In genomic region chr10:73759512-73760115, GRCh38 we compare ENCODE assay signal across 10 cellular contexts. TPM values are rescaled to one million over a fixed set of nuclear protein-coding genes. Genes with fewer than 3 reads are reported as not detected.
DNase-seq lines count a peak whose midpoint lies in the region; ATAC-seq, FAIRE-seq and TF ChIP-seq lines count a peak whose summit lies in the region.
"Had no signal": no experiment of that assay in that cellular context is flagged by ENCODE, and none has a peak within 500 bp of the region (broad histone marks: within the 10 kb centered on the region; RNA-seq: fewer than 3 reads in every experiment).

No MANE protein-coding gene starts in this region.

- 59% methylated on average over 3 of the region's 5 CpGs for WGBS in right lobe of liver (ENCODE audit: insufficient coverage, low coverage, low lambda C conversion rate, missing lambda C conversion rate)
- WGBS in HepG2 (ENCODE audit: low lambda C conversion rate): 95% methylated on average over 2 of the region's 5 CpGs
- WGBS in transverse colon (ENCODE audit: low coverage in 1 of 2), 2 donors: 85% methylated on average over 5 of the region's 5 CpGs; no CpG with 5 or more reads in 1 of the 2 donors

- TF ChIP-seq RAD21 in HepG2 (CRISPR knock-in tag; IDR thresholded peaks at IDR 0.05): no peak

- peak overlapping the region; percentile 52 for H3K4me3 Mint-ChIP-seq in central memory CD8-positive, alpha-beta T cell
- H3K4me3 Mint-ChIP-seq in osteocyte (ENCODE audit: unreplicated experiment): no peak overlapping the region

- H3K27me3 ChIP-seq in right lobe of liver (no peaks in the 10 kb centered on the region), HepG2 (ENCODE audit: control insufficient read depth in 1 of 2, insufficient read depth in 2 of 2, low read length in 2 of 2) (no peaks in the 10 kb centered on the region; a peak in 1 of 5 replicates), transverse colon (no peaks in the 10 kb centered on the region)
- H3K27me3 ChIP-seq: gastrocnemius medialis, neutrophil had no signal

- intact Hi-C loops in right lobe of liver (cut with DNase I) (no loop called here), HepG2 (cut with micrococcal nuclease; ENCODE audit: unreplicated experiment) (no loop called here), transverse colon (cut with DNase I; ENCODE audit: low total_unique reads) (no loop called here)

- peaks cover 52% of the 10 kb centered on the region for H3K36me3 Mint-ChIP-seq in central memory CD8-positive, alpha-beta T cell (ENCODE audit: insufficient read depth)
- peaks cover 54% of the 10 kb centered on the region for H3K36me3 Mint-ChIP-seq in osteocyte (ENCODE audit: unreplicated experiment)

- DNase-seq in right lobe of liver: no peak
- no peak for DNase-seq in HepG2 (ENCODE audit: low spot score)
- DNase-seq in SW480 (ENCODE audit: low spot score): peak; percentile 93
- DNase-seq in central memory CD8-positive, alpha-beta T cell (ENCODE audit: low spot score in 2 of 2): peak; percentile 66 to 91
- DNase-seq in transverse colon: peak; percentile 43
- DNase-seq in osteocyte (ENCODE audit: extremely low spot score, unreplicated experiment): no peak
- DNase-seq: gastrocnemius medialis had no signal

- H3K36me3 ChIP-seq in right lobe of liver: peaks cover 9 to 64% (median 40%) of the 10 kb centered on the region in 4 donors
- H3K36me3 ChIP-seq in HepG2 (replicated peaks in 1 of 2; ENCODE audit: control insufficient read depth in 1 of 2, insufficient read depth in 2 of 2, low read length in 2 of 2): peaks cover 41 to 68% of the 10 kb centered on the region in 2 experiments; a peak in 4 of 5 replicates
- peaks cover 0 to 62% (median 27%) of the 10 kb centered on the region in 4 donors for H3K36me3 ChIP-seq in transverse colon

- H2AFZ ChIP-seq in HepG2 (ENCODE audit: low read length): no peak overlapping the region

- POLR2A ChIA-PET in HepG2 (lab: Yijun Ruan, JAX): no interaction called here

- H3K4me1 ChIP-seq in right lobe of liver (no peaks in the 10 kb centered on the region), HepG2 (ENCODE audit: insufficient read depth, low read length) (0 out of 2 replicates have a peak, but pooled peaks cover 5% of the 10 kb centered on the region), transverse colon (no peaks in the 10 kb centered on the region)
- H3K4me1 ChIP-seq: gastrocnemius medialis had no signal

- H4K20me1 ChIP-seq in HepG2 (ENCODE audit: insufficient read depth, low read length): no peaks in the 10 kb centered on the region

- BruUV-seq in HepG2 (replicated peaks; lab: Mats Ljungman, UMichigan): no TSS peak

- TF ChIP-seq EP300 in HepG2 (IDR thresholded peaks at IDR 0.05; ENCODE audit: low read depth in 2 of 2, low read length in 2 of 2) (no peak), HepG2 (CRISPR knock-in tag; IDR thresholded peaks at IDR 0.05; ENCODE audit: borderline replicate concordance) (no peak), transverse colon (IDR thresholded peaks at IDR 0.05; ENCODE audit: low read depth) (no peak)

- ATAC-seq in right lobe of liver (peak in 3 of 4 donors; percentile 46 to 58 (median 53)), HepG2 (no peak), GM21737 (IDR thresholded peaks at IDR 0.05; ENCODE audit: unreplicated experiment) (no peak), GM21786 (IDR thresholded peaks at IDR 0.05; ENCODE audit: unreplicated experiment) (no peak)
- ATAC-seq in central memory CD8-positive, alpha-beta T cell (replicated peaks; ENCODE audit: extremely low read depth, poor library complexity, severe bottlenecking): peak; percentile 95
- ATAC-seq: gastrocnemius medialis had no signal

- CTCF ChIA-PET in HepG2 (lab: Yijun Ruan, JAX; ENCODE audit: low intra/inter-chr PET ratio, low total read pairs): no interaction called here

- no peaks in the 10 kb centered on the region for H3K9me3 ChIP-seq in right lobe of liver
- no peaks in the 10 kb centered on the region for H3K9me3 ChIP-seq in HepG2 (ENCODE audit: low read length)
- H3K9me3 ChIP-seq in transverse colon: no peaks in the 10 kb centered on the region
- H3K9me3 ChIP-seq: gastrocnemius medialis, neutrophil had no signal

- H3K9ac ChIP-seq in HepG2 (ENCODE audit: insufficient read depth, low read depth, low read length): no peak overlapping the region

- no peaks in the 10 kb centered on the region for H3K79me2 ChIP-seq in HepG2 (ENCODE audit: insufficient read depth, low read length)

- peaks cover 76% of the 10 kb centered on the region for H3K4me1 Mint-ChIP-seq in central memory CD8-positive, alpha-beta T cell
- no peaks in the 10 kb centered on the region for H3K4me1 Mint-ChIP-seq in osteocyte (ENCODE audit: unreplicated experiment)

- H3K4me2 ChIP-seq in HepG2 (ENCODE audit: low read depth, low read length): no peak overlapping the region

- H3K27ac ChIP-seq in right lobe of liver (no peak overlapping the region), HepG2 (ENCODE audit: extremely low read length, insufficient read depth, low read length) (no peak overlapping the region), transverse colon (no peak overlapping the region)
- H3K27ac ChIP-seq: gastrocnemius medialis, neutrophil had no signal

- no peak for FAIRE-seq in HepG2 (lab: Jason Lieb, UNC)

- in situ Hi-C loops in HepG2 (cut with HindIII; ENCODE audit: extremely low pct_ligation_motif_present, low pct_unique_long_range_greater_than_20kb): no loop called here
- in situ Hi-C loops in transverse colon (cut with MboI; ENCODE audit: low pct_ligation_motif_present in 1 of 4, low pct_unique_long_range_greater_than_20kb in 1 of 4, low sequenced_read_pairs in 3 of 4): no loop called here

- TF ChIP-seq POLR2A in right lobe of liver (IDR thresholded peaks at IDR 0.05) (no peak), HepG2 (IDR thresholded peaks at IDR 0.05; ENCODE audit: insufficient read depth in 1 of 2, low read depth in 2 of 2, low read length in 2 of 2) (no peak), transverse colon (IDR thresholded peaks at IDR 0.05) (no peak)

- peak overlapping the region; percentile 92 for H3K27ac Mint-ChIP-seq in central memory CD8-positive, alpha-beta T cell (ENCODE audit: low read depth)
- no peak overlapping the region for H3K27ac Mint-ChIP-seq in osteocyte (ENCODE audit: unreplicated experiment)

- H3K27me3 Mint-ChIP-seq in central memory CD8-positive, alpha-beta T cell: no peaks in the 10 kb centered on the region
- no peaks in the 10 kb centered on the region for H3K27me3 Mint-ChIP-seq in osteocyte (ENCODE audit: unreplicated experiment)

- H3K9me3 Mint-ChIP-seq in central memory CD8-positive, alpha-beta T cell: no peaks in the 10 kb centered on the region
- no peaks in the 10 kb centered on the region for H3K9me3 Mint-ChIP-seq in osteocyte (ENCODE audit: unreplicated experiment)

- H3K4me3 ChIP-seq in right lobe of liver (no peak overlapping the region), HepG2 (replicated peaks in 1 of 3; ENCODE audit: insufficient read depth in 1 of 3, low read depth in 2 of 3, low read length in 3 of 3) (no peak overlapping the region), transverse colon (no peak overlapping the region)
- H3K4me3 ChIP-seq: gastrocnemius medialis had no signal

- TF ChIP-seq CTCF in right lobe of liver (IDR thresholded peaks at IDR 0.05) (no peak), HepG2 (CRISPR knock-in tag; IDR thresholded peaks at IDR 0.05) (no peak), transverse colon (IDR thresholded peaks at IDR 0.05) (no peak), osteocyte (IDR thresholded peaks at IDR 0.05) (no peak)

RNA-seq across cellular contexts. Expression of gene SEC24C, which starts 15.4 kb away (rescaled TPM):
- total RNA-seq in right lobe of liver: 10 to 100 TPM; 39.4 to 43.4 (median 41.0) TPM
- 63.1 and 66.5 TPM in 2 replicates for total RNA-seq in HepG2 (2016; rRNA removed; fragmentation: Illumina TruSeq; extraction: Trizol)
- total RNA-seq in HepG2 (2016; cell fraction: cytosol; rRNA removed; fragmentation: Illumina TruSeq; extraction: Trizol; ENCODE audit: low read depth): 5.7 and 6.6 TPM in 2 replicates
- total RNA-seq in HepG2 (2016; cell fraction: insoluble cytoplasmic fraction; rRNA removed; fragmentation: Illumina TruSeq; extraction: Trizol): 57.3 and 62.0 TPM in 2 replicates
- 19.5 and 20.7 TPM in 2 replicates for total RNA-seq in HepG2 (2016; cell fraction: membrane; rRNA removed; fragmentation: Illumina TruSeq; extraction: Trizol)
- 36.4 and 38.8 TPM in 2 replicates for total RNA-seq in HepG2 (2016; cell fraction: nucleus; rRNA removed; fragmentation: Illumina TruSeq; extraction: Trizol)
- polyA plus RNA-seq in HepG2 (2011; rRNA removed): 66.4 and 74.3 TPM in 2 replicates
- polyA plus RNA-seq in HepG2 (2011; cell fraction: cytosol; rRNA removed): 40.0 and 44.0 TPM in 2 replicates
- 134 and 139 TPM in 2 replicates for polyA plus RNA-seq in HepG2 (2011; cell fraction: nucleus; rRNA removed)
- 42.2 and 45.9 TPM in 2 replicates for polyA plus RNA-seq in HepG2 (2012)
- polyA plus RNA-seq in HepG2 (2016; cell fraction: cytosol; fragmentation: Illumina TruSeq; extraction: Trizol; ENCODE audit: low read depth): 3.5 and 3.8 TPM in 2 replicates
- 45.3 and 53.1 TPM in 2 replicates for polyA plus RNA-seq in HepG2 (2016; cell fraction: insoluble cytoplasmic fraction; fragmentation: Illumina TruSeq; extraction: Trizol; ENCODE audit: low read depth)
- polyA plus RNA-seq in HepG2 (2016; cell fraction: membrane; fragmentation: Illumina TruSeq; extraction: Trizol; ENCODE audit: low read depth): 8.7 and 10.2 TPM in 2 replicates
- polyA plus RNA-seq in HepG2 (2016; cell fraction: nucleus; fragmentation: Illumina TruSeq; extraction: Trizol; ENCODE audit: insufficient read depth, low read depth): 60.4 and 69.2 TPM in 2 replicates
- polyA minus RNA-seq in HepG2 (2011; rRNA and poly(A)+ RNA removed; ENCODE audit: low replicate concordance): 140 and 157 TPM in 2 replicates
- 50.5 and 52.3 TPM in 2 replicates for polyA minus RNA-seq in HepG2 (2011; cell fraction: cytosol; rRNA and poly(A)+ RNA removed)
- polyA minus RNA-seq in HepG2 (2011; cell fraction: nucleus; rRNA and poly(A)+ RNA removed): 40.4 and 42.8 TPM in 2 replicates
- 100 to 1,000 TPM in 2 of 4 donors, 10 to 100 TPM in 2; 46.7 to 104 (median 80.2) TPM for total RNA-seq in transverse colon
- total RNA-seq in osteocyte: 64.1 and 64.2 TPM in 2 replicates

RNA-seq across cellular contexts. Expression of gene CHCHD1, which starts 22.2 kb away (rescaled TPM):
- 10 to 100 TPM; 13.0 to 25.1 (median 17.4) TPM for total RNA-seq in right lobe of liver
- total RNA-seq in HepG2 (2016; rRNA removed; fragmentation: Illumina TruSeq; extraction: Trizol): 71.2 and 91.7 TPM in 2 replicates
- total RNA-seq in HepG2 (2016; cell fraction: cytosol; rRNA removed; fragmentation: Illumina TruSeq; extraction: Trizol; ENCODE audit: low read depth): 16.2 and 16.7 TPM in 2 replicates
- 69.8 and 94.8 TPM in 2 replicates for total RNA-seq in HepG2 (2016; cell fraction: insoluble cytoplasmic fraction; rRNA removed; fragmentation: Illumina TruSeq; extraction: Trizol)
- 32.5 and 34.2 TPM in 2 replicates for total RNA-seq in HepG2 (2016; cell fraction: membrane; rRNA removed; fragmentation: Illumina TruSeq; extraction: Trizol)
- 30.4 and 32.6 TPM in 2 replicates for total RNA-seq in HepG2 (2016; cell fraction: nucleus; rRNA removed; fragmentation: Illumina TruSeq; extraction: Trizol)
- 30.6 and 36.9 TPM in 2 replicates for polyA plus RNA-seq in HepG2 (2011; rRNA removed)
- 35.1 and 36.6 TPM in 2 replicates for polyA plus RNA-seq in HepG2 (2011; cell fraction: cytosol; rRNA removed)
- 8.8 and 9.9 TPM in 2 replicates for polyA plus RNA-seq in HepG2 (2011; cell fraction: nucleus; rRNA removed)
- polyA plus RNA-seq in HepG2 (2012): 40.1 and 41.3 TPM in 2 replicates
- polyA plus RNA-seq in HepG2 (2016; cell fraction: cytosol; fragmentation: Illumina TruSeq; extraction: Trizol; ENCODE audit: low read depth): 16.6 and 17.9 TPM in 2 replicates
- polyA plus RNA-seq in HepG2 (2016; cell fraction: insoluble cytoplasmic fraction; fragmentation: Illumina TruSeq; extraction: Trizol; ENCODE audit: low read depth): 90.2 and 95.1 TPM in 2 replicates
- 27.2 and 27.4 TPM in 2 replicates for polyA plus RNA-seq in HepG2 (2016; cell fraction: membrane; fragmentation: Illumina TruSeq; extraction: Trizol; ENCODE audit: low read depth)
- 45.9 and 52.1 TPM in 2 replicates for polyA plus RNA-seq in HepG2 (2016; cell fraction: nucleus; fragmentation: Illumina TruSeq; extraction: Trizol; ENCODE audit: insufficient read depth, low read depth)
- polyA minus RNA-seq in HepG2 (2011; rRNA and poly(A)+ RNA removed; ENCODE audit: low replicate concordance): 5.0 and 8.3 TPM in 2 replicates
- 5.5 TPM in 2 replicates for polyA minus RNA-seq in HepG2 (2011; cell fraction: cytosol; rRNA and poly(A)+ RNA removed)
- 7.7 and 9.1 TPM in 2 replicates for polyA minus RNA-seq in HepG2 (2011; cell fraction: nucleus; rRNA and poly(A)+ RNA removed)
- 10 to 100 TPM in 3 of 4 donors, 1 to 10 TPM in 1; 2.6 to 37.4 (median 17.0) TPM for total RNA-seq in transverse colon
- total RNA-seq in osteocyte: 19.9 and 22.3 TPM in 2 replicates

RNA-seq across cellular contexts. Expression of gene ZSWIM8, which starts 25.8 kb away (rescaled TPM):
- total RNA-seq in right lobe of liver (100 to 1,000 TPM in 1 of 6 experiments, 10 to 100 TPM in 5; 52.2 to 107 (median 77.5) TPM), HepG2 (2016; rRNA removed; fragmentation: Illumina TruSeq; extraction: Trizol) (21.0 and 39.9 TPM in 2 replicates), transverse colon (100 to 1,000 TPM in 3 of 4 donors, 10 to 100 TPM in 1; 94.5 to 530 (median 188) TPM), osteocyte (164 and 186 TPM in 2 replicates)
- 5.7 and 8.2 TPM in 2 replicates for total RNA-seq in HepG2 (2016; cell fraction: cytosol; rRNA removed; fragmentation: Illumina TruSeq; extraction: Trizol; ENCODE audit: low read depth)
- total RNA-seq in HepG2 (2016; cell fraction: insoluble cytoplasmic fraction; rRNA removed; fragmentation: Illumina TruSeq; extraction: Trizol): 13.7 and 36.6 TPM in 2 replicates
- total RNA-seq in HepG2 (2016; cell fraction: membrane; rRNA removed; fragmentation: Illumina TruSeq; extraction: Trizol): 9.3 and 11.2 TPM in 2 replicates
- 35.4 and 47.5 TPM in 2 replicates for total RNA-seq in HepG2 (2016; cell fraction: nucleus; rRNA removed; fragmentation: Illumina TruSeq; extraction: Trizol)
- polyA plus RNA-seq in HepG2 (2011; rRNA removed): 98.2 and 142 TPM in 2 replicates
- polyA plus RNA-seq in HepG2 (2011; cell fraction: cytosol; rRNA removed): 41.1 and 57.3 TPM in 2 replicates
- polyA plus RNA-seq in HepG2 (2011; cell fraction: nucleus; rRNA removed): 505 and 598 TPM in 2 replicates
- polyA plus RNA-seq in HepG2 (2012): 43.3 and 58.7 TPM in 2 replicates
- 3.7 and 6.8 TPM in 2 replicates for polyA plus RNA-seq in HepG2 (2016; cell fraction: cytosol; fragmentation: Illumina TruSeq; extraction: Trizol; ENCODE audit: low read depth)
- polyA plus RNA-seq in HepG2 (2016; cell fraction: insoluble cytoplasmic fraction; fragmentation: Illumina TruSeq; extraction: Trizol; ENCODE audit: low read depth): 21.2 and 30.3 TPM in 2 replicates
- 6.6 and 11.5 TPM in 2 replicates for polyA plus RNA-seq in HepG2 (2016; cell fraction: membrane; fragmentation: Illumina TruSeq; extraction: Trizol; ENCODE audit: low read depth)
- 118 and 128 TPM in 2 replicates for polyA plus RNA-seq in HepG2 (2016; cell fraction: nucleus; fragmentation: Illumina TruSeq; extraction: Trizol; ENCODE audit: insufficient read depth, low read depth)
- 83.5 and 181 TPM in 2 replicates for polyA minus RNA-seq in HepG2 (2011; rRNA and poly(A)+ RNA removed; ENCODE audit: low replicate concordance)
- polyA minus RNA-seq in HepG2 (2011; cell fraction: cytosol; rRNA and poly(A)+ RNA removed): 31.5 and 36.5 TPM in 2 replicates
- polyA minus RNA-seq in HepG2 (2011; cell fraction: nucleus; rRNA and poly(A)+ RNA removed): 64.2 and 73.5 TPM in 2 replicates

RNA-seq across cellular contexts. Expression of gene NDST2, which starts 51.8 kb away (rescaled TPM):
- 10 to 100 TPM in 5 of 6 experiments, 1 to 10 TPM in 1; 9.5 to 14.8 (median 12.2) TPM for total RNA-seq in right lobe of liver
- 5.6 and 10.7 TPM in 2 replicates for total RNA-seq in HepG2 (2016; rRNA removed; fragmentation: Illumina TruSeq; extraction: Trizol)
- 16.0 and 17.7 TPM in 2 replicates for total RNA-seq in HepG2 (2016; cell fraction: cytosol; rRNA removed; fragmentation: Illumina TruSeq; extraction: Trizol; ENCODE audit: low read depth)
- 5.8 and 12.0 TPM in 2 replicates for total RNA-seq in HepG2 (2016; cell fraction: insoluble cytoplasmic fraction; rRNA removed; fragmentation: Illumina TruSeq; extraction: Trizol)
- total RNA-seq in HepG2 (2016; cell fraction: membrane; rRNA removed; fragmentation: Illumina TruSeq; extraction: Trizol): 14.8 and 15.7 TPM in 2 replicates
- 12.9 and 13.7 TPM in 2 replicates for total RNA-seq in HepG2 (2016; cell fraction: nucleus; rRNA removed; fragmentation: Illumina TruSeq; extraction: Trizol)
- polyA plus RNA-seq in HepG2 (2011; rRNA removed): 25.5 and 30.1 TPM in 2 replicates
- 15.0 and 15.4 TPM in 2 replicates for polyA plus RNA-seq in HepG2 (2011; cell fraction: cytosol; rRNA removed)
- 56.8 and 69.5 TPM in 2 replicates for polyA plus RNA-seq in HepG2 (2011; cell fraction: nucleus; rRNA removed)
- polyA plus RNA-seq in HepG2 (2012): 12.6 and 13.9 TPM in 2 replicates
- polyA plus RNA-seq in HepG2 (2016; cell fraction: cytosol; fragmentation: Illumina TruSeq; extraction: Trizol; ENCODE audit: low read depth): 16.0 and 16.1 TPM in 2 replicates
- 6.2 and 6.4 TPM in 2 replicates for polyA plus RNA-seq in HepG2 (2016; cell fraction: insoluble cytoplasmic fraction; fragmentation: Illumina TruSeq; extraction: Trizol; ENCODE audit: low read depth)
- 9.1 and 12.0 TPM in 2 replicates for polyA plus RNA-seq in HepG2 (2016; cell fraction: membrane; fragmentation: Illumina TruSeq; extraction: Trizol; ENCODE audit: low read depth)
- 24.6 and 30.8 TPM in 2 replicates for polyA plus RNA-seq in HepG2 (2016; cell fraction: nucleus; fragmentation: Illumina TruSeq; extraction: Trizol; ENCODE audit: insufficient read depth, low read depth)
- polyA minus RNA-seq in HepG2 (2011; rRNA and poly(A)+ RNA removed; ENCODE audit: low replicate concordance): 20.2 and 41.2 TPM in 2 replicates
- 10.4 and 10.5 TPM in 2 replicates for polyA minus RNA-seq in HepG2 (2011; cell fraction: cytosol; rRNA and poly(A)+ RNA removed)
- 55.5 and 70.7 TPM in 2 replicates for polyA minus RNA-seq in HepG2 (2011; cell fraction: nucleus; rRNA and poly(A)+ RNA removed)
- total RNA-seq in transverse colon: 10 to 100 TPM; 14.3 to 34.5 (median 22.1) TPM
- total RNA-seq in osteocyte: 32.2 and 39.1 TPM in 2 replicates

Comparison
In these comparisons a context has a peak if more than half of its experiments do, and no peak if none do; other contexts are left out.
1. ATAC-seq: peak in right lobe of liver (3 of 4) and central memory CD8-positive, alpha-beta T cell (single experiment); none in HepG2 (single experiment), GM21737 (single experiment) and GM21786 (single experiment).
2. DNase-seq: peak in SW480 (single experiment), central memory CD8-positive, alpha-beta T cell (2 of 2) and transverse colon (single experiment); none in right lobe of liver (0 of 3), HepG2 (single experiment) and osteocyte (single experiment).